In the genomic region with DNA sequence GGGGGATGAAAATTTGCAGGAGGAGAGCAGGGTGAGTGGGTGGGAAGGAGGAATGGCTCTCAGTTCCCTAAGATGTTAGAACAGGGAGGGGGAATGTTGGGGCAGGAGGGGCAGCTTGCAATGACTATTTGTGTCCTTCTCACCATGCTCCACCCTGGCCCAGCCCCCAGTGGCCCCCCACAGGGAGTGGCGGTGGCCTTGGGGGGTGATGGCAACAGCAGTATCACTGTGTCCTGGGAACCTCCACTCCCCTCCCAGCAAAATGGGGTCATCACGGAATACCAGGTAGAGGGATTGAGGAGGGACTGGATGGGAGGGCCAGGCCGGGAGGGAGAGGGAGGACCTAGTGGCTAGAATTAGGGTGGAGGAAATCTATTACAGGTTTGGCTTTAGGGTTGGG, we compare ENCODE assay signal across 12 cellular contexts. TPM values are rescaled to one million over a fixed set of nuclear protein-coding genes. Genes with fewer than 3 reads are reported as not detected.
DNase-seq lines count a peak whose midpoint lies in the region; ATAC-seq, FAIRE-seq and TF ChIP-seq lines count a peak whose summit lies in the region.
"Had no signal": no experiment of that assay in that cellular context is flagged by ENCODE, and none has a peak within 500 bp of the region (broad histone marks: within the 10 kb centered on the region; RNA-seq: fewer than 3 reads in every experiment).

No MANE protein-coding gene starts in this region.

- H3K4me1 ChIP-seq in HepG2 (ENCODE audit: insufficient read depth, low read length) (peaks cover 40% of the 10 kb centered on the region), right lobe of liver (peaks cover 0 to 7% (median 0%) of the 10 kb centered on the region in 4 donors), astrocyte (ENCODE audit: insufficient read depth, low read length) (peaks cover 10% of the 10 kb centered on the region), mesenchymal stem cell (ENCODE audit: control insufficient read depth, insufficient read depth, low read depth, low read length) (peaks cover 14% of the 10 kb centered on the region)

- H3K9me3 ChIP-seq in HepG2 (ENCODE audit: low read length) (no peaks in the 10 kb centered on the region), right lobe of liver (no peaks in the 10 kb centered on the region), astrocyte (ENCODE audit: insufficient read depth, low read depth, low read length) (no peaks in the 10 kb centered on the region), mesenchymal stem cell (ENCODE audit: control insufficient read depth, low read length) (no peaks in the 10 kb centered on the region)

- ATAC-seq in HepG2: no peak
- ATAC-seq in right lobe of liver: no peak
- no peak for ATAC-seq in GM21717 (IDR thresholded peaks at IDR 0.05; ENCODE audit: unreplicated experiment)
- ATAC-seq in HG03571 (IDR thresholded peaks at IDR 0.05; ENCODE audit: unreplicated experiment): no peak

- peaks cover 2 to 67% of the 10 kb centered on the region in 2 experiments; a peak in 4 of 5 replicates for H3K27me3 ChIP-seq in HepG2 (ENCODE audit: control insufficient read depth in 1 of 2, insufficient read depth in 2 of 2, low read length in 2 of 2)
- H3K27me3 ChIP-seq in right lobe of liver: no peaks in the 10 kb centered on the region
- peaks cover 24% of the 10 kb centered on the region for H3K27me3 ChIP-seq in astrocyte (ENCODE audit: insufficient read depth, low read length)
- peaks cover 47% of the 10 kb centered on the region in 2 experiments for H3K27me3 ChIP-seq in mesenchymal stem cell (ENCODE audit: control insufficient read depth in 1 of 2, insufficient read depth in 1 of 2, low read length in 2 of 2)

- H3K4me2 ChIP-seq in HepG2 (ENCODE audit: low read depth, low read length): peak overlapping the region; percentile 86
- peak overlapping the region; percentile 95 for H3K4me2 ChIP-seq in astrocyte (ENCODE audit: low read length)
- H3K4me2 ChIP-seq in mesenchymal stem cell (ENCODE audit: low read length, poor library complexity, severe bottlenecking): peak overlapping the region; percentile 80

- no peak for TF ChIP-seq POLR2A in HepG2 (IDR thresholded peaks at IDR 0.05; ENCODE audit: insufficient read depth in 1 of 2, low read depth in 2 of 2, low read length in 2 of 2)
- TF ChIP-seq POLR2A in right lobe of liver (IDR thresholded peaks at IDR 0.05): no peak

- H3K9ac ChIP-seq in HepG2 (ENCODE audit: insufficient read depth, low read depth, low read length) (no peak overlapping the region), astrocyte (ENCODE audit: low read length) (no peak overlapping the region), mesenchymal stem cell (ENCODE audit: low read length) (peak overlapping the region; percentile 97)

- no peak overlapping the region for H4K91ac ChIP-seq in mesenchymal stem cell (ENCODE audit: low read length)

- H3K36me3 Mint-ChIP-seq in astrocyte (ENCODE audit: low read depth, unreplicated experiment): no peaks in the 10 kb centered on the region

- H2BK120ac ChIP-seq in mesenchymal stem cell (ENCODE audit: low read depth, low read length): no peak overlapping the region

- H3K4me1 Mint-ChIP-seq in astrocyte (ENCODE audit: low read depth, unreplicated experiment): no peaks in the 10 kb centered on the region

- TF ChIP-seq CTCF in HepG2 (CRISPR knock-in tag; IDR thresholded peaks at IDR 0.05) (no peak), right lobe of liver (IDR thresholded peaks at IDR 0.05) (no peak), astrocyte (IDR thresholded peaks at IDR 0.05; ENCODE audit: insufficient read depth, low read depth, low read length) (no peak)

- H3K4ac ChIP-seq in mesenchymal stem cell (ENCODE audit: low read depth in 1 of 2, low read length in 2 of 2): no peak overlapping the region

- peaks cover 2% of the 10 kb centered on the region for H3K9me3 Mint-ChIP-seq in astrocyte (ENCODE audit: unreplicated experiment)

- H3K27ac ChIP-seq in HepG2 (ENCODE audit: extremely low read length, insufficient read depth, low read length) (no peak overlapping the region), right lobe of liver (no peak overlapping the region), astrocyte (ENCODE audit: low read depth, low read length) (no peak overlapping the region), mesenchymal stem cell (ENCODE audit: low read length, poor library complexity, severe bottlenecking) (no peak overlapping the region)

- WGBS in HepG2 (ENCODE audit: low lambda C conversion rate): 57% methylated on average over 3 of the region's 3 CpGs
- no CpG with 5 or more reads among the region's 3 CpGs for WGBS in right lobe of liver (ENCODE audit: insufficient coverage, low coverage, low lambda C conversion rate, missing lambda C conversion rate)
- 44% methylated on average over 3 of the region's 3 CpGs for WGBS in mesenchymal stem cell

- DNase-seq in HepG2 (ENCODE audit: low spot score) (no peak), right lobe of liver (no peak), astrocyte (ENCODE audit: low read depth) (no peak), mesenchymal stem cell (no peak), NCI-H1092 treated with DMSO at 0.1 percent for 48 hours (lab: John Stamatoyannopoulos, UW) (no peak), DMS53 treated with DMSO at 0.1 percent for 48 hours (lab: John Stamatoyannopoulos, UW; ENCODE audit: unreplicated experiment) (no peak)
- DNase-seq: activated CD4-positive, alpha-beta T cell treated with anti-CD3 and anti-CD28 coated beads for 1 hour; DMS 273 treated with DMSO at 0.1 percent for 48 hours; effector CD8-positive, alpha-beta T cell; NCI-H226 had no signal

- no peak overlapping the region for H3K23ac ChIP-seq in mesenchymal stem cell (ENCODE audit: low read length in 2 of 2)

- H3K79me2 ChIP-seq in HepG2 (ENCODE audit: insufficient read depth, low read length) (no peaks in the 10 kb centered on the region), astrocyte (ENCODE audit: insufficient read depth, low read length) (no peaks in the 10 kb centered on the region)

- no peak for TF ChIP-seq RAD21 in HepG2 (CRISPR knock-in tag; IDR thresholded peaks at IDR 0.05)

- H3K36me3 ChIP-seq in HepG2 (replicated peaks in 1 of 2; ENCODE audit: control insufficient read depth in 1 of 2, insufficient read depth in 2 of 2, low read length in 2 of 2) (no peaks in the 10 kb centered on the region), right lobe of liver (no peaks in the 10 kb centered on the region), astrocyte (ENCODE audit: insufficient read depth, low read length) (no peaks in the 10 kb centered on the region), mesenchymal stem cell (ENCODE audit: control insufficient read depth in 1 of 2, insufficient read depth in 2 of 2, low read depth in 1 of 2, low read length in 2 of 2) (peaks cover 0 to 3% of the 10 kb centered on the region in 2 experiments)

- H3K18ac ChIP-seq in mesenchymal stem cell (ENCODE audit: low read depth in 1 of 2, low read length in 2 of 2): no peak overlapping the region

- TF ChIP-seq EP300 in HepG2 (IDR thresholded peaks at IDR 0.05; ENCODE audit: low read depth in 2 of 2, low read length in 2 of 2) (no peak), HepG2 (CRISPR knock-in tag; IDR thresholded peaks at IDR 0.05; ENCODE audit: borderline replicate concordance) (no peak)

- intact Hi-C loops in HepG2 (cut with micrococcal nuclease; ENCODE audit: unreplicated experiment): no loop called here
- intact Hi-C loops in right lobe of liver (cut with DNase I): no loop called here

- H2AFZ ChIP-seq in HepG2 (ENCODE audit: low read length) (no peak overlapping the region), astrocyte (ENCODE audit: low read depth, low read length) (peak overlapping the region; percentile 93), mesenchymal stem cell (ENCODE audit: low read depth, low read length) (no peak overlapping the region)

- H3K27me3 Mint-ChIP-seq in astrocyte (ENCODE audit: low read depth, unreplicated experiment): peaks cover 60% of the 10 kb centered on the region

- peak overlapping the region; percentile 27 for H2AK5ac ChIP-seq in mesenchymal stem cell (ENCODE audit: low read length, severe bottlenecking)

- no TSS peak for BruUV-seq in HepG2 (replicated peaks; lab: Mats Ljungman, UMichigan)

- POLR2A ChIA-PET in HepG2 (lab: Yijun Ruan, JAX): interaction anchor here (1.3 kb wide), 2 partner anchors 61 to 74 kb away, joined by 3 to 7 read pairs; a partner anchor contains a TSS

- FAIRE-seq in HepG2 (lab: Jason Lieb, UNC) (no peak), astrocyte (lab: Jason Lieb, UNC) (no peak)

- H3K4me3 Mint-ChIP-seq in astrocyte (ENCODE audit: unreplicated experiment): peak overlapping the region; percentile 78

- CTCF ChIA-PET in HepG2 (lab: Yijun Ruan, JAX; ENCODE audit: low intra/inter-chr PET ratio, low total read pairs): interaction anchor here (1.7 kb wide), 1 partner anchor 8 kb away, joined by 5 read pairs; no protein-coding TSS in a partner anchor

- no peak overlapping the region for H3K14ac ChIP-seq in mesenchymal stem cell (ENCODE audit: low read length in 2 of 2)

- no peak overlapping the region for H4K8ac ChIP-seq in mesenchymal stem cell (ENCODE audit: low read length)

- in situ Hi-C loops in HepG2 (cut with HindIII; ENCODE audit: extremely low pct_ligation_motif_present, low pct_unique_long_range_greater_than_20kb): loop anchor here (5.0 kb wide), 1 partner anchor 77 kb away; a partner anchor contains a TSS

- H3K27ac Mint-ChIP-seq in astrocyte (ENCODE audit: unreplicated experiment): no peak overlapping the region

- H4K20me1 ChIP-seq in HepG2 (ENCODE audit: insufficient read depth, low read length): no peaks in the 10 kb centered on the region
- no peaks in the 10 kb centered on the region for H4K20me1 ChIP-seq in astrocyte (ENCODE audit: insufficient read depth, low read length)

- H3K4me3 ChIP-seq in HepG2 (replicated peaks in 1 of 3; ENCODE audit: insufficient read depth in 1 of 3, low read depth in 2 of 3, low read length in 3 of 3): peak overlapping the region in 1 of 3 experiments; percentile 78; a peak in 2 of 6 replicates
- no peak overlapping the region for H3K4me3 ChIP-seq in right lobe of liver
- H3K4me3 ChIP-seq in astrocyte (ENCODE audit: insufficient read depth, low read depth, low read length): peak overlapping the region; percentile 71
- peak overlapping the region in 1 of 2 experiments; percentile 84 for H3K4me3 ChIP-seq in mesenchymal stem cell (ENCODE audit: insufficient read depth in 1 of 2, low read depth in 1 of 2, low read length in 2 of 2)

- no peak overlapping the region for H2BK5ac ChIP-seq in mesenchymal stem cell (ENCODE audit: low read depth, low read length, poor library complexity, severe bottlenecking)

- H2BK12ac ChIP-seq in mesenchymal stem cell (ENCODE audit: low read length in 2 of 2): peak overlapping the region in 1 of 2 experiments; percentile 47

- H3K79me1 ChIP-seq in mesenchymal stem cell (replicated peaks; ENCODE audit: low read length, poor library complexity, severe bottlenecking): peaks cover 9% of the 10 kb centered on the region

- H2BK15ac ChIP-seq in mesenchymal stem cell (ENCODE audit: low read depth, poor library complexity, severe bottlenecking): no peak overlapping the region

RNA-seq across cellular contexts. Expression of a gene that starts 10.2 kb away (rescaled TPM):
- 0.07 TPM in 1 of 2 replicates, not detected in the other for total RNA-seq in HepG2 (2016; rRNA removed; fragmentation: Illumina TruSeq; extraction: Trizol)
- not detected in 2 replicates for total RNA-seq in HepG2 (2016; cell fraction: cytosol; rRNA removed; fragmentation: Illumina TruSeq; extraction: Trizol; ENCODE audit: low read depth)
- total RNA-seq in HepG2 (2016; cell fraction: insoluble cytoplasmic fraction; rRNA removed; fragmentation: Illumina TruSeq; extraction: Trizol): 0.28 TPM in 1 of 2 replicates, not detected in the other
- total RNA-seq in HepG2 (2016; cell fraction: membrane; rRNA removed; fragmentation: Illumina TruSeq; extraction: Trizol): 0.24 and 0.25 TPM in 2 replicates
- 0.44 and 0.96 TPM in 2 replicates for total RNA-seq in HepG2 (2016; cell fraction: nucleus; rRNA removed; fragmentation: Illumina TruSeq; extraction: Trizol)
- 2.2 and 2.4 TPM in 2 replicates for polyA plus RNA-seq in HepG2 (2011; rRNA removed)
- polyA plus RNA-seq in HepG2 (2011; cell fraction: cytosol; rRNA removed): 0.49 and 2.1 TPM in 2 replicates
- polyA plus RNA-seq in HepG2 (2011; cell fraction: nucleus; rRNA removed): 10.4 and 24.0 TPM in 2 replicates
- polyA plus RNA-seq in HepG2 (2012): 2.3 and 3.0 TPM in 2 replicates
- polyA plus RNA-seq in HepG2 (2016; cell fraction: cytosol; fragmentation: Illumina TruSeq; extraction: Trizol; ENCODE audit: low read depth): 0.10 and 0.23 TPM in 2 replicates
- 0.28 TPM in 1 of 2 replicates, not detected in the other for polyA plus RNA-seq in HepG2 (2016; cell fraction: insoluble cytoplasmic fraction; fragmentation: Illumina TruSeq; extraction: Trizol; ENCODE audit: low read depth)
- polyA plus RNA-seq in HepG2 (2016; cell fraction: membrane; fragmentation: Illumina TruSeq; extraction: Trizol; ENCODE audit: low read depth): 0.50 TPM in 1 of 2 replicates, not detected in the other
- 0.48 and 0.88 TPM in 2 replicates for polyA plus RNA-seq in HepG2 (2016; cell fraction: nucleus; fragmentation: Illumina TruSeq; extraction: Trizol; ENCODE audit: insufficient read depth, low read depth)
- 1.2 TPM in 1 of 2 replicates, not detected in the other for polyA minus RNA-seq in HepG2 (2011; rRNA and poly(A)+ RNA removed; ENCODE audit: low replicate concordance)
- not detected in 2 replicates for polyA minus RNA-seq in HepG2 (2011; cell fraction: cytosol; rRNA and poly(A)+ RNA removed)
- 1.2 and 1.7 TPM in 2 replicates for polyA minus RNA-seq in HepG2 (2011; cell fraction: nucleus; rRNA and poly(A)+ RNA removed)
- 1 to 10 TPM in 5 of 6 experiments, under 1 TPM in 1; 0.80 to 3.6 (median 1.8) TPM for total RNA-seq in right lobe of liver
- total RNA-seq in astrocyte: 12.9 and 14.5 TPM in 2 replicates
- 14.9 TPM for polyA plus RNA-seq in mesenchymal stem cell (2013, experiment 1 of 2)
- 14.9 TPM for polyA plus RNA-seq in mesenchymal stem cell (2013, experiment 2 of 2)

RNA-seq across cellular contexts. Expression of a gene that starts 22.3 kb away (rescaled TPM):
- total RNA-seq in HepG2 (2016; rRNA removed; fragmentation: Illumina TruSeq; extraction: Trizol): 0.07 TPM in 1 of 2 replicates, not detected in the other
- not detected in 2 replicates for total RNA-seq in HepG2 (2016; cell fraction: cytosol; rRNA removed; fragmentation: Illumina TruSeq; extraction: Trizol; ENCODE audit: low read depth)
- total RNA-seq in HepG2 (2016; cell fraction: insoluble cytoplasmic fraction; rRNA removed; fragmentation: Illumina TruSeq; extraction: Trizol): not detected in 2 replicates
- total RNA-seq in HepG2 (2016; cell fraction: membrane; rRNA removed; fragmentation: Illumina TruSeq; extraction: Trizol): not detected in 2 replicates
- not detected in 2 replicates for total RNA-seq in HepG2 (2016; cell fraction: nucleus; rRNA removed; fragmentation: Illumina TruSeq; extraction: Trizol)
- polyA plus RNA-seq in HepG2 (2011; rRNA removed): 0.47 and 1.1 TPM in 2 replicates
- polyA plus RNA-seq in HepG2 (2011; cell fraction: cytosol; rRNA removed): 0.21 and 0.60 TPM in 2 replicates
- polyA plus RNA-seq in HepG2 (2011; cell fraction: nucleus; rRNA removed): 4.1 and 9.2 TPM in 2 replicates
- 2.2 and 2.4 TPM in 2 replicates for polyA plus RNA-seq in HepG2 (2012)
- polyA plus RNA-seq in HepG2 (2016; cell fraction: cytosol; fragmentation: Illumina TruSeq; extraction: Trizol; ENCODE audit: low read depth): not detected in 2 replicates
- polyA plus RNA-seq in HepG2 (2016; cell fraction: insoluble cytoplasmic fraction; fragmentation: Illumina TruSeq; extraction: Trizol; ENCODE audit: low read depth): not detected in 2 replicates
- polyA plus RNA-seq in HepG2 (2016; cell fraction: membrane; fragmentation: Illumina TruSeq; extraction: Trizol; ENCODE audit: low read depth): not detected in 2 replicates
- polyA plus RNA-seq in HepG2 (2016; cell fraction: nucleus; fragmentation: Illumina TruSeq; extraction: Trizol; ENCODE audit: insufficient read depth, low read depth): 0.51 and 0.55 TPM in 2 replicates
- 6.3 TPM in 1 of 2 replicates, not detected in the other for polyA minus RNA-seq in HepG2 (2011; rRNA and poly(A)+ RNA removed; ENCODE audit: low replicate concordance)
- 2.1 and 2.7 TPM in 2 replicates for polyA minus RNA-seq in HepG2 (2011; cell fraction: cytosol; rRNA and poly(A)+ RNA removed)
- polyA minus RNA-seq in HepG2 (2011; cell fraction: nucleus; rRNA and poly(A)+ RNA removed): 3.7 and 7.2 TPM in 2 replicates
- total RNA-seq in right lobe of liver: 10 to 100 TPM in 3 of 6 experiments, 1 to 10 TPM in 3; 3.6 to 18.8 (median 9.0) TPM
- 0.25 TPM in 1 of 2 replicates, not detected in the other for total RNA-seq in astrocyte
- 0.17 TPM for polyA plus RNA-seq in mesenchymal stem cell (2013, experiment 1 of 2)
- 0.22 TPM for polyA plus RNA-seq in mesenchymal stem cell (2013, experiment 2 of 2)

RNA-seq across cellular contexts. Expression of a gene that starts 43.6 kb away (rescaled TPM):
- not detected in 2 replicates for total RNA-seq in HepG2 (2016; rRNA removed; fragmentation: Illumina TruSeq; extraction: Trizol)
- total RNA-seq in HepG2 (2016; cell fraction: cytosol; rRNA removed; fragmentation: Illumina TruSeq; extraction: Trizol; ENCODE audit: low read depth): not detected in 2 replicates
- total RNA-seq in HepG2 (2016; cell fraction: insoluble cytoplasmic fraction; rRNA removed; fragmentation: Illumina TruSeq; extraction: Trizol): not detected in 2 replicates
- not detected in 2 replicates for total RNA-seq in HepG2 (2016; cell fraction: membrane; rRNA removed; fragmentation: Illumina TruSeq; extraction: Trizol)
- total RNA-seq in HepG2 (2016; cell fraction: nucleus; rRNA removed; fragmentation: Illumina TruSeq; extraction: Trizol): not detected in 2 replicates
- polyA plus RNA-seq in HepG2 (2011; rRNA removed): not detected in 2 replicates
- not detected in 2 replicates for polyA plus RNA-seq in HepG2 (2011; cell fraction: cytosol; rRNA removed)
- not detected in 2 replicates for polyA plus RNA-seq in HepG2 (2011; cell fraction: nucleus; rRNA removed)
- 34.1 and 38.2 TPM in 2 replicates for polyA plus RNA-seq in HepG2 (2012)
- polyA plus RNA-seq in HepG2 (2016; cell fraction: cytosol; fragmentation: Illumina TruSeq; extraction: Trizol; ENCODE audit: low read depth): not detected in 2 replicates
- polyA plus RNA-seq in HepG2 (2016; cell fraction: insoluble cytoplasmic fraction; fragmentation: Illumina TruSeq; extraction: Trizol; ENCODE audit: low read depth): not detected in 2 replicates
- polyA plus RNA-seq in HepG2 (2016; cell fraction: membrane; fragmentation: Illumina TruSeq; extraction: Trizol; ENCODE audit: low read depth): not detected in 2 replicates
- not detected in 2 replicates for polyA plus RNA-seq in HepG2 (2016; cell fraction: nucleus; fragmentation: Illumina TruSeq; extraction: Trizol; ENCODE audit: insufficient read depth, low read depth)
- not detected in 2 replicates for polyA minus RNA-seq in HepG2 (2011; rRNA and poly(A)+ RNA removed; ENCODE audit: low replicate concordance)
- 0.70 TPM in 1 of 2 replicates, not detected in the other for polyA minus RNA-seq in HepG2 (2011; cell fraction: cytosol; rRNA and poly(A)+ RNA removed)
- 0.26 TPM in 1 of 2 replicates, not detected in the other for polyA minus RNA-seq in HepG2 (2011; cell fraction: nucleus; rRNA and poly(A)+ RNA removed)
- total RNA-seq in right lobe of liver: under 1 TPM in 1 of 6 experiments, not detected in 5; 0.18 TPM
- not detected in 2 replicates for total RNA-seq in astrocyte
- polyA plus RNA-seq in mesenchymal stem cell (2013, experiment 1 of 2): not detected
- polyA plus RNA-seq in mesenchymal stem cell (2013, experiment 2 of 2): not detected
